Comparison of ENCODE assay signal across 22 cellular contexts in the genomic region with DNA sequence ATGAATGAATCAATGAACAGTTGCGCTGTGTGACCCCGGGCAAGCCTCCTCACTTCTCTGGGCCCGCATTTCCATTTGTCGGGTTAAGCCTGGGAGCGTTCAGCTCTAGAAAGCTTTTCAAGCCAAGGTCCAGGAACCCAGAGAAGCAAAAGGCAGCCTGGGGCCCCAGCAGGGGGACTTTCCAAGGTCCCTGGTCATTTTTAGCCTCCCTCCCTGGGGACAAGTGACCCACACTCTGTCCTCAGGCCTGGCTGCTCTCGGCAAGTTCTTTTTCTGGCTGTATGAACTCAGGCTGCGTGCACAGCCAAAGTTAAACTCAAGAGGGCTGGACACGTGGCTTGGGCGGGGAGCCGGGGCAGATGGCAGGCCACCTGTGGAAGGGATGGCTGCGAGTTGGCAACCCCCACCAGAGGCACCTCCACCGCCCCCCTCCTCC. TPM values are rescaled to one million over a fixed set of nuclear protein-coding genes. Genes with fewer than 3 reads are reported as not detected.
DNase-seq lines count a peak whose midpoint lies in the region; ATAC-seq, FAIRE-seq and TF ChIP-seq lines count a peak whose summit lies in the region.
"Had no signal": no experiment of that assay in that cellular context is flagged by ENCODE, and none has a peak within 500 bp of the region (broad histone marks: within the 10 kb centered on the region; RNA-seq: fewer than 3 reads in every experiment).

No MANE protein-coding gene starts in this region.

- no peak for TF ChIP-seq EP300 in K562 (IDR thresholded peaks at IDR 0.05; ENCODE audit: low read length)

- no peak overlapping the region for H3K4me3 ChIP-seq in K562
- no peak overlapping the region for H3K4me3 ChIP-seq in mesenchymal stem cell (ENCODE audit: insufficient read depth in 1 of 2, low read depth in 1 of 2, low read length in 2 of 2)
- H3K4me3 ChIP-seq: HAP-1, pancreas, skin epidermis had no signal

- H3K9me1 ChIP-seq in K562 (ENCODE audit: control insufficient read depth, insufficient read depth, low read length) = no peaks in the 10 kb centered on the region

- no TSS peak for BruUV-seq in K562 (replicated peaks; lab: Mats Ljungman, UMichigan)

- H2BK12ac ChIP-seq in mesenchymal stem cell (ENCODE audit: low read length in 2 of 2) = no peak overlapping the region

- H3K18ac ChIP-seq in mesenchymal stem cell (ENCODE audit: low read depth in 1 of 2, low read length in 2 of 2) = peak overlapping the region; percentile 24 to 34

- H2BK120ac ChIP-seq in mesenchymal stem cell (ENCODE audit: low read depth, low read length) = no peak overlapping the region

- FAIRE-seq in K562 (lab: Jason Lieb, UNC) = no peak
- FAIRE-seq: D721Med, pancreas had no signal

- H3K14ac ChIP-seq in mesenchymal stem cell (ENCODE audit: low read length in 2 of 2) = peak overlapping the region in 1 of 2 experiments; percentile 37

- peak overlapping the region; percentile 19 for H2AK5ac ChIP-seq in mesenchymal stem cell (ENCODE audit: low read length, severe bottlenecking)

- CTCF ChIA-PET in K562 (lab: Yijun Ruan, JAX; ENCODE audit: low intra/inter-chr PET ratio) = no interaction called here

- peaks cover 9 to 39% of the 10 kb centered on the region in 2 experiments; a peak in 3 of 5 replicates for H3K4me1 ChIP-seq in K562 (replicated peaks in 1 of 2; ENCODE audit: control insufficient read depth in 2 of 2, insufficient read depth in 2 of 2, low read length in 2 of 2)
- H3K4me1 ChIP-seq in mesenchymal stem cell (ENCODE audit: control insufficient read depth, insufficient read depth, low read depth, low read length) = peaks cover 27% of the 10 kb centered on the region
- H3K4me1 ChIP-seq: HAP-1 had no signal

- ATAC-seq in K562 = no peak
- ATAC-seq in naive thymus-derived CD8-positive, alpha-beta T cell = no peak
- ATAC-seq: foreskin keratinocyte, pancreas had no signal

- H3K79me1 ChIP-seq in mesenchymal stem cell (replicated peaks; ENCODE audit: low read length, poor library complexity, severe bottlenecking) = no peaks in the 10 kb centered on the region

- peak overlapping the region in 1 of 2 experiments; percentile 23; a peak in 1 of 4 replicates for H3K9ac ChIP-seq in K562 (ENCODE audit: insufficient read depth in 1 of 2, low read depth in 2 of 2, low read length in 2 of 2)
- no peak overlapping the region for H3K9ac ChIP-seq in mesenchymal stem cell (ENCODE audit: low read length)

- peak overlapping the region; percentile 2 for H2BK15ac ChIP-seq in mesenchymal stem cell (ENCODE audit: low read depth, poor library complexity, severe bottlenecking)

- no peaks in the 10 kb centered on the region for H3K36me3 ChIP-seq in K562 (ENCODE audit: control insufficient read depth, insufficient read depth, low read length)
- no peaks in the 10 kb centered on the region for H3K36me3 ChIP-seq in mesenchymal stem cell (ENCODE audit: control insufficient read depth in 1 of 2, insufficient read depth in 2 of 2, low read depth in 1 of 2, low read length in 2 of 2)
- H3K36me3 ChIP-seq: HAP-1, pancreas had no signal

- H4K91ac ChIP-seq in mesenchymal stem cell (ENCODE audit: low read length) = peak overlapping the region; percentile 16

- H3K4me2 ChIP-seq in K562 (ENCODE audit: insufficient read depth, low read length) = no peak overlapping the region
- H3K4me2 ChIP-seq in mesenchymal stem cell (ENCODE audit: low read length, poor library complexity, severe bottlenecking) = no peak overlapping the region

- peaks cover 15 to 42% of the 10 kb centered on the region in 2 experiments for H3K27me3 ChIP-seq in K562 (ENCODE audit: control insufficient read depth in 2 of 2, insufficient read depth in 2 of 2, low read length in 2 of 2)
- H3K27me3 ChIP-seq in mesenchymal stem cell (ENCODE audit: control insufficient read depth in 1 of 2, insufficient read depth in 1 of 2, low read length in 2 of 2) = no peaks in the 10 kb centered on the region
- H3K27me3 ChIP-seq: pancreas had no signal

- no peak for TF ChIP-seq POLR2A in K562 (conservative IDR thresholded peaks at IDR 0.05)

- intact Hi-C loops in K562 (cut with micrococcal nuclease) = no loop called here

- no peak overlapping the region for H4K8ac ChIP-seq in mesenchymal stem cell (ENCODE audit: low read length)

- H3K79me2 ChIP-seq in K562 (ENCODE audit: control insufficient read depth, insufficient read depth, low read length) = no peaks in the 10 kb centered on the region

- in situ Hi-C loops in GM13977 (cut with MboI; ENCODE audit: low pct_unique_long_range_greater_than_20kb, low sequenced_read_pairs, unreplicated experiment) (no loop called here), K562 (cut with MboI) (no loop called here)

- no peak overlapping the region for H3K23ac ChIP-seq in mesenchymal stem cell (ENCODE audit: low read length in 2 of 2)

- POLR2A ChIA-PET in K562 (lab: Yijun Ruan, JAX) = interaction anchor here (0.6 to 1.0 kb wide), 4 partner anchors 12 to 202 kb away, joined by 3 to 5 read pairs (median 3); no protein-coding TSS in a partner anchor
- POLR2A ChIA-PET in naive thymus-derived CD8-positive, alpha-beta T cell (lab: Charles Lee) = no interaction called here

- peaks cover 17 to 22% (median 19%) of the 10 kb centered on the region in 4 donors for H3K4me1 Mint-ChIP-seq in naive thymus-derived CD8-positive, alpha-beta T cell

- 27% methylated on average over 12 of the region's 12 CpGs for WGBS in K562 (ENCODE audit: insufficient coverage, low coverage, missing lambda C conversion rate)
- WGBS in mesenchymal stem cell = 82% methylated on average over 12 of the region's 12 CpGs

- H3K27ac Mint-ChIP-seq in naive thymus-derived CD8-positive, alpha-beta T cell = no peak overlapping the region
- H3K27ac Mint-ChIP-seq: activated naive CD4-positive, alpha-beta T cell treated with anti-CD3 and anti-CD28 coated beads for 36 hours had no signal

- no peaks in the 10 kb centered on the region for H3K27me3 Mint-ChIP-seq in naive thymus-derived CD8-positive, alpha-beta T cell

- TF ChIP-seq CTCF in GM13977 (IDR thresholded peaks at IDR 0.05; ENCODE audit: extremely low read depth, insufficient read depth, missing control alignments) (no peak), K562 (IDR thresholded peaks at IDR 0.05 in 2 of 3, conservative IDR thresholded peaks at IDR 0.05 in 1 of 3; ENCODE audit: insufficient read depth in 2 of 3, low read depth in 1 of 3, low read length in 3 of 3) (no peak)

- no peaks in the 10 kb centered on the region for H3K36me3 Mint-ChIP-seq in naive thymus-derived CD8-positive, alpha-beta T cell

- H3K27ac ChIP-seq in K562 (ENCODE audit: extremely low read depth, low read depth, low read length) = no peak overlapping the region
- H3K27ac ChIP-seq in mesenchymal stem cell (ENCODE audit: low read length, poor library complexity, severe bottlenecking) = no peak overlapping the region
- H3K27ac ChIP-seq: foreskin keratinocyte, pancreas, skin epidermis had no signal

- no peak overlapping the region for H2BK5ac ChIP-seq in mesenchymal stem cell (ENCODE audit: low read depth, low read length, poor library complexity, severe bottlenecking)

- no peak overlapping the region for H3K4me3 Mint-ChIP-seq in naive thymus-derived CD8-positive, alpha-beta T cell
- H3K4me3 Mint-ChIP-seq: activated naive CD4-positive, alpha-beta T cell treated with anti-CD3 and anti-CD28 coated beads for 36 hours had no signal

- no peaks in the 10 kb centered on the region for H3K9me3 Mint-ChIP-seq in naive thymus-derived CD8-positive, alpha-beta T cell
- H3K9me3 Mint-ChIP-seq: activated naive CD4-positive, alpha-beta T cell treated with anti-CD3 and anti-CD28 coated beads for 36 hours had no signal

- no peaks in the 10 kb centered on the region for H3K9me3 ChIP-seq in K562 (replicated peaks; ENCODE audit: control insufficient read depth, insufficient read depth, low read depth, low read length)
- no peaks in the 10 kb centered on the region for H3K9me3 ChIP-seq in mesenchymal stem cell (ENCODE audit: control insufficient read depth, low read length)
- H3K9me3 ChIP-seq: HAP-1, pancreas had no signal

- no peak overlapping the region for H3K4ac ChIP-seq in mesenchymal stem cell (ENCODE audit: low read depth in 1 of 2, low read length in 2 of 2)

- DNase-seq in DMS 273 (lab: John Stamatoyannopoulos, UW; ENCODE audit: unreplicated experiment) = peak; percentile 91
- DNase-seq in GM13977 (ENCODE audit: low spot score) = peak; percentile 46
- DNase-seq in K562 (ENCODE audit: extremely low read depth in 1 of 4, low spot score in 3 of 4) = no peak
- no peak for DNase-seq in mesenchymal stem cell
- DNase-seq in SW480 (ENCODE audit: low spot score) = no peak
- DNase-seq in naive thymus-derived CD8-positive, alpha-beta T cell = no peak
- no peak for DNase-seq in stimulated activated CD4-positive, alpha-beta T cell treated with anti-CD3 and anti-CD28 coated beads, Interleukin-4, amount 100 ng/mL, for 24 hours
- DNase-seq: activated CD8-positive, alpha-beta memory T cell treated with anti-CD3 and anti-CD28 coated beads, Interleukin-2, amount 50 U/mL, for 48 hours; activated naive CD4-positive, alpha-beta T cell treated with anti-CD3 and anti-CD28 coated beads for 36 hours; dermis blood vessel endothelial cell; foreskin keratinocyte; KG1; NCI-H1092; NCI-H226; pancreas; stimulated activated CD4-positive, alpha-beta T cell treated with anti-CD3 and anti-CD28 coated beads, Interleukin-4, amount 100 ng/mL, for 1 hour; stimulated activated CD8-positive, alpha-beta memory T cell treated with anti-CD3 and anti-CD28 coated beads, Interleukin-4, amount 100 ng/mL, for 48 hours had no signal

- no peak overlapping the region for H2AFZ ChIP-seq in K562 (ENCODE audit: low read depth, low read length)
- H2AFZ ChIP-seq in mesenchymal stem cell (ENCODE audit: low read depth, low read length) = no peak overlapping the region

- no peak for TF ChIP-seq RAD21 in K562 (CRISPR knock-in tag; conservative IDR thresholded peaks at IDR 0.05 in 1 of 2, IDR thresholded peaks at IDR 0.05 in 1 of 2)

- H4K20me1 ChIP-seq in K562 (replicated peaks; ENCODE audit: control insufficient read depth, insufficient read depth, low read length) = peaks cover 15% of the 10 kb centered on the region

RNA-seq across cellular contexts. Expression of a gene that starts 41.4 kb away (rescaled TPM):
- not detected in 2 replicates for total RNA-seq in K562 (2011; cell fraction: chromatin; rRNA removed; ENCODE audit: low replicate concordance)
- total RNA-seq in K562 (2011; cell fraction: nucleolus; rRNA removed) = not detected in 2 replicates
- total RNA-seq in K562 (2011; cell fraction: nucleoplasm; rRNA removed) = not detected in 2 replicates
- total RNA-seq in K562 (2014; rRNA removed) (not detected in 2 replicates), K562 (2014; rRNA removed; fragmentation: Illumina TruSeq; extraction: Trizol) (not detected in 2 replicates), K562 (2015; rRNA removed; fragmentation: Illumina TruSeq; extraction: Trizol) (not detected in 2 replicates), K562 (2021) (not detected in 2 replicates)
- polyA plus RNA-seq in K562 (2011; rRNA removed) (not detected in 2 replicates), K562 (2014; fragmentation: Illumina TruSeq; extraction: Trizol) (not detected in 2 replicates), K562 (2014; fragmentation: Nextera tagmentation; extraction: Ambion mirVana) (not detected), K562 (2014; rRNA removed) (not detected in 2 replicates)
- polyA plus RNA-seq in K562 (2011; cell fraction: cytosol; rRNA removed) = not detected in 2 replicates
- polyA plus RNA-seq in K562 (2011; cell fraction: nucleus; rRNA removed) = not detected in 2 replicates
- polyA plus RNA-seq in K562 (2012) = not detected in 2 replicates
- not detected in 2 replicates for polyA minus RNA-seq in K562 (2011; rRNA and poly(A)+ RNA removed)
- polyA minus RNA-seq in K562 (2011; cell fraction: cytosol; rRNA and poly(A)+ RNA removed) = not detected in 2 replicates
- polyA minus RNA-seq in K562 (2011; cell fraction: nucleus; rRNA and poly(A)+ RNA removed) = not detected in 2 replicates
- 0.03 TPM for polyA plus RNA-seq in mesenchymal stem cell (2013, experiment 1 of 2)
- 0.07 TPM for polyA plus RNA-seq in mesenchymal stem cell (2013, experiment 2 of 2)
- total RNA-seq in naive thymus-derived CD8-positive, alpha-beta T cell = not detected
- polyA plus RNA-seq in naive thymus-derived CD8-positive, alpha-beta T cell = not detected
- total RNA-seq: activated naive CD4-positive, alpha-beta T cell treated with anti-CD3 and anti-CD28 coated beads for 36 hours; dermis blood vessel endothelial cell; foreskin keratinocyte; liver; pancreas; SK-MEL-5 had no signal
- polyA plus RNA-seq: foreskin keratinocyte, liver had no signal

Comparison
In these comparisons a context has a peak if more than half of its experiments do, and no peak if none do; other contexts are left out.
1. DNase-seq: peak in DMS 273 (single experiment) and GM13977 (single experiment); none in K562 (0 of 4), mesenchymal stem cell (single experiment), SW480 (single experiment), naive thymus-derived CD8-positive, alpha-beta T cell (0 of 10) and stimulated activated CD4-positive, alpha-beta T cell treated with anti-CD3 and anti-CD28 coated beads, Interleukin-4, amount 100 ng/mL, for 24 hours (single experiment).